ENCODE assay signal across 21 cellular contexts in the genomic region with DNA sequence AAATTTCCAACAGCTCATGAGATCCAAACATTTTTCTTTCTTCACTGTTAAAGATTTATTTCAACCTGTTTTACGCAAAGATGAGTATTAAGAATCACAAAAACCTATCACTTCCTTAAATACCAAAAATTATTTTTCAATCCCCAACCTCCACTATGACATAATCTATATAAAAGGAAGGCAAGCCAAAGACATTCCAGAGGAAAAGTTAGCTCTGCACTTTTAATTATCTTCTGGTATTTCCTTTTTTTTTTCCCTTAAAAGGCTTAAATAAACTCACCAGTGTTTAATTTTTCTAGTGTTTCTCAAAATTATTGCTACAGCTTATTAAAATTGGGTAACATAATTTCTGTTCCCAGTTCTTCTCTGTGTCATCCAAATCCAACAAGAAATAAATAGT.
"Had no signal": no experiment of that assay in that cellular context is flagged by ENCODE, and none has a peak within 500 bp of the region (broad histone marks: within the 10 kb centered on the region; RNA-seq: fewer than 3 reads in every experiment).

No MANE protein-coding gene starts in this region.

- H3K9me3 ChIP-seq: colonic mucosa, prostate gland, sigmoid colon, suprapubic skin, upper lobe of right lung had no signal

- H3K4me3 Mint-ChIP-seq: activated CD8-positive, alpha-beta T cell treated with anti-CD3 and anti-CD28 coated beads for 36 hours; activated T-helper 1 cell treated with anti-CD3 and anti-CD28 coated beads, Interleukin-12 subunit alpha, Interleukin-12 subunit beta, Interleukin-2, Interleukin-4 antibody, amounts not matched to agents 30 ng/mL and 10 ng/mL and 1 ng/mL, durations not matched to agents 14 hours and 24 hours and 36 hours; naive B cell; T-cell had no signal

- H3K9me3 Mint-ChIP-seq: activated CD8-positive, alpha-beta T cell treated with anti-CD3 and anti-CD28 coated beads for 36 hours had no signal

- H3K27ac ChIP-seq: colonic mucosa, prostate gland, suprapubic skin, upper lobe of right lung had no signal

- DNase-seq: activated CD4-positive, alpha-beta T cell treated with anti-CD3 and anti-CD28 coated beads for 1 hour; activated CD8-positive, alpha-beta memory T cell treated with anti-CD3 and anti-CD28 coated beads, Interleukin-2, amount 50 U/mL, for 48 hours; activated CD8-positive, alpha-beta T cell treated with anti-CD3 and anti-CD28 coated beads for 36 hours; activated naive CD4-positive, alpha-beta T cell; aorta; colonic mucosa; effector CD8-positive, alpha-beta T cell; kidney; left ventricle myocardium superior; midbrain; naive B cell; sigmoid colon; stimulated activated CD4-positive, alpha-beta T cell treated with anti-CD3 and anti-CD28 coated beads, Interleukin-4, amount 100 ng/mL, for 1 hour; stimulated activated CD8-positive, alpha-beta memory T cell treated with anti-CD3 and anti-CD28 coated beads, Interleukin-4, amount 100 ng/mL, for 48 hours; stimulated activated naive CD8-positive, alpha-beta T cell treated with anti-CD3 and anti-CD28 coated beads, Interleukin-15, Interleukin-2, amounts not matched to agents 100 U/mL and 50 U/mL, for 24 hours; T-cell; T1000; upper lobe of right lung had no signal

- ATAC-seq: activated CD8-positive, alpha-beta T cell treated with anti-CD3 and anti-CD28 coated beads for 36 hours; left ventricle myocardium superior; stimulated activated naive CD8-positive, alpha-beta T cell treated with anti-CD3 and anti-CD28 coated beads, Interleukin-15, Interleukin-2, amounts not matched to agents 100 U/mL and 50 U/mL, for 24 hours; T-cell; upper lobe of right lung had no signal

- H3K27ac Mint-ChIP-seq: activated CD8-positive, alpha-beta T cell treated with anti-CD3 and anti-CD28 coated beads for 36 hours; activated T-helper 1 cell treated with anti-CD3 and anti-CD28 coated beads, Interleukin-12 subunit alpha, Interleukin-12 subunit beta, Interleukin-2, Interleukin-4 antibody, amounts not matched to agents 30 ng/mL and 10 ng/mL and 1 ng/mL, durations not matched to agents 14 hours and 24 hours and 36 hours; naive B cell; T-cell had no signal

- H3K36me3 Mint-ChIP-seq: naive B cell, T-cell had no signal

- H3K4me1 Mint-ChIP-seq: naive B cell, T-cell had no signal

- H3K4me1 ChIP-seq: colonic mucosa, prostate gland, suprapubic skin had no signal

- H3K4me3 ChIP-seq: colonic mucosa, prostate gland, sigmoid colon, suprapubic skin, upper lobe of right lung had no signal

- H3K27me3 Mint-ChIP-seq: activated CD8-positive, alpha-beta T cell treated with anti-CD3 and anti-CD28 coated beads for 36 hours; naive B cell had no signal

- H3K27me3 ChIP-seq: colonic mucosa, sigmoid colon, suprapubic skin, upper lobe of right lung had no signal

- H3K36me3 ChIP-seq: colonic mucosa, prostate gland, sigmoid colon, suprapubic skin, upper lobe of right lung had no signal

- FAIRE-seq: kidney had no signal
